1 cellular context compared by ENCODE assay signal in the genomic region with DNA sequence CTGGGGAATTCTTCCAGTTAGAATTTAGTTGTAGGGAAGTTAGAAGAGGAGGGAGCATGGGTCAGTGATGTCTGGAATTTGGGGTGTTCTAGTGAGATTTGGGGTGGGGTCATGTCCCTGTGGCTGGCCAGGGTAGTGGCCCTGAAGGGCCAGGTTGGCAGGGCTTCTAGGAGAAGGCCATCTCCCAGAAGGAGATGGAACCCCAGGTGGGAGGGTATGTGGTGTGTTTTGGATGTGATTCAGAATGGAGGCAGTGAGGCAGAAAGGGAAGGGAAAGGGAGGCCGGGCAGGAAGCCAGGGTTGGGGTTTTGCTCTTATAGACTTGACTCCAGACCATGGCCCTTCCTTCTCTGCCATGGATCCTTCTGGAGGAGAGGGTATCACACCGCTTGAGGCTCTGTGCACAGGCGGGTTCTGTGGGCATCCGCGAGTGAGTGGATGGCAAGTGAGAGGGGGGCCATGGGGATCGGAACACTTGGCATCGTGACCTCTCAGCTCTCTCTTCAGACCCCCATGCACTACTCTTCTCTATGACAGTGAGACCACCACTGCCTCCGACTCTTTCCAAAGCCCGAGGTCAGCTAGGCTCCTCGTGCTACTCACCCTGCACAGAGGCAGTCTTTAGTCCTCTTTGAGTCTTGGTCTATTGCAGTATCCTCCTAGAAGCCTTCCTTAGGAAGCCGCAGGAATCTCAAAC.
TF ChIP-seq lines count a peak whose summit lies in the region.

No MANE protein-coding gene starts in this region.

TF ChIP-seq in HepG2, 621 proteins besides CTCF, POLR2A, EP300 and RAD21 (continued from another document and continues in another):
- 0 out of 2 replicates have a peak, but pooled peaks have one; percentile 44 for TF ChIP-seq ZNF740 (CRISPR knock-in tag; IDR thresholded peaks at IDR 0.05)
- TF ChIP-seq, protein P1, sequence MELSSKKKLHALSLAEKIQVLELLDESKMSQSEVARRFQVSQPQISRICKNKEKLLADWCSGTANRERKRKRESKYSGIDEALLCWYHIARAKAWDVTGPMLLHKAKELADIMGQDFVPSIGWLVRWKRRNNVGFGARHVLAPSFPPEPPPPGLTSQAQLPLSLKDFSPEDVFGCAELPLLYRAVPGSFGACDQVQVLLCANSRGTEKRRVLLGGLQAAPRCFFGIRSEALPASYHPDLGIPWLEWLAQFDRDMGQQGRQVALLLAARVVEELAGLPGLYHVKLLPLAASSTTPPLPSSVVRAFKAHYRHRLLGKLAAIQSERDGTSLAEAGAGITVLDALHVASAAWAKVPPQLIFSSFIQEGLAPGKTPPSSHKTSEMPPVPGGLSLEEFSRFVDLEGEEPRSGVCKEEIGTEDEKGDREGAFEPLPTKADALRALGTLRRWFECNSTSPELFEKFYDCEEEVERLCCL (CRISPR knock-in tag; IDR thresholded peaks at IDR 0.05; ENCODE audit: borderline replicate concordance), result peak; percentile 22; the same call in 1 of the 2 replicates
- TF ChIP-seq ZNF512B (CRISPR knock-in tag; IDR thresholded peaks at IDR 0.05; ENCODE audit: borderline replicate concordance), result peak; percentile 71; the same call in 1 of the 2 replicates
- TF ChIP-seq, protein P2, sequence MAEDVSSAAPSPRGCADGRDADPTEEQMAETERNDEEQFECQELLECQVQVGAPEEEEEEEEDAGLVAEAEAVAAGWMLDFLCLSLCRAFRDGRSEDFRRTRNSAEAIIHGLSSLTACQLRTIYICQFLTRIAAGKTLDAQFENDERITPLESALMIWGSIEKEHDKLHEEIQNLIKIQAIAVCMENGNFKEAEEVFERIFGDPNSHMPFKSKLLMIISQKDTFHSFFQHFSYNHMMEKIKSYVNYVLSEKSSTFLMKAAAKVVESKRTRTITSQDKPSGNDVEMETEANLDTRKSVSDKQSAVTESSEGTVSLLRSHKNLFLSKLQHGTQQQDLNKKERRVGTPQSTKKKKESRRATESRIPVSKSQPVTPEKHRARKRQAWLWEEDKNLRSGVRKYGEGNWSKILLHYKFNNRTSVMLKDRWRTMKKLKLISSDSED (CRISPR knock-in tag; IDR thresholded peaks at IDR 0.05), result no peak
- peak; percentile 22; the same call in 1 of the 2 replicates for TF ChIP-seq SALL1 (CRISPR knock-in tag; IDR thresholded peaks at IDR 0.05)
- no peak for TF ChIP-seq ARNTL (CRISPR knock-in tag; IDR thresholded peaks at IDR 0.05)
- peak; percentile 58; the same call in 1 of the 2 replicates for TF ChIP-seq ZNF724P (CRISPR knock-in tag; IDR thresholded peaks at IDR 0.05; ENCODE audit: borderline replicate concordance)
- peak; percentile 41 for TF ChIP-seq SPEN (CRISPR knock-in tag; IDR thresholded peaks at IDR 0.05; ENCODE audit: low read depth)
- no peak for TF ChIP-seq HDAC2 (CRISPR knock-in tag; IDR thresholded peaks at IDR 0.05)
- peak; percentile 19 for TF ChIP-seq CCAR2 (optimal IDR thresholded peaks at IDR 0.05; ENCODE audit: low read depth, low read length)
- peak; percentile 57; the same call in 1 of the 2 replicates for TF ChIP-seq NFKB2 (CRISPR knock-in tag; IDR thresholded peaks at IDR 0.05; ENCODE audit: borderline replicate concordance)
- TF ChIP-seq ZNF629 (CRISPR knock-in tag; conservative IDR thresholded peaks at IDR 0.05), result no peak
- no peak for TF ChIP-seq POLR2AphosphoS5 (IDR thresholded peaks at IDR 0.05; ENCODE audit: low read depth, low read length)
- peak; percentile 75; the same call in 1 of the 2 replicates for TF ChIP-seq ZNF598 (CRISPR knock-in tag; IDR thresholded peaks at IDR 0.05; ENCODE audit: borderline replicate concordance)
- TF ChIP-seq ZBTB7A (CRISPR knock-in tag; IDR thresholded peaks at IDR 0.05), result peak; percentile 34; the same call in 1 of the 2 replicates
- TF ChIP-seq KDM5B (CRISPR knock-in tag; IDR thresholded peaks at IDR 0.05; ENCODE audit: borderline replicate concordance), result peak; percentile 64; the same call in 1 of the 2 replicates
- 0 out of 2 replicates have a peak, but pooled peaks have one; percentile 14 for TF ChIP-seq ZNF737 (CRISPR knock-in tag; IDR thresholded peaks at IDR 0.05; ENCODE audit: borderline replicate concordance)
- TF ChIP-seq NAIF1 (CRISPR knock-in tag; IDR thresholded peaks at IDR 0.05; ENCODE audit: borderline replicate concordance), result peak; percentile 14; the same call in 1 of the 2 replicates
- TF ChIP-seq CEBPB (IDR thresholded peaks at IDR 0.05; ENCODE audit: borderline replicate concordance, low read depth, low read length), result no peak
- TF ChIP-seq AGO2 (optimal IDR thresholded peaks at IDR 0.05; ENCODE audit: low read depth, low read length), result peak; percentile 57
- 0 out of 2 replicates have a peak, but pooled peaks have one; percentile 8 for TF ChIP-seq ZFX (CRISPR knock-in tag; IDR thresholded peaks at IDR 0.05; ENCODE audit: low read depth)
- TF ChIP-seq, protein P3, sequence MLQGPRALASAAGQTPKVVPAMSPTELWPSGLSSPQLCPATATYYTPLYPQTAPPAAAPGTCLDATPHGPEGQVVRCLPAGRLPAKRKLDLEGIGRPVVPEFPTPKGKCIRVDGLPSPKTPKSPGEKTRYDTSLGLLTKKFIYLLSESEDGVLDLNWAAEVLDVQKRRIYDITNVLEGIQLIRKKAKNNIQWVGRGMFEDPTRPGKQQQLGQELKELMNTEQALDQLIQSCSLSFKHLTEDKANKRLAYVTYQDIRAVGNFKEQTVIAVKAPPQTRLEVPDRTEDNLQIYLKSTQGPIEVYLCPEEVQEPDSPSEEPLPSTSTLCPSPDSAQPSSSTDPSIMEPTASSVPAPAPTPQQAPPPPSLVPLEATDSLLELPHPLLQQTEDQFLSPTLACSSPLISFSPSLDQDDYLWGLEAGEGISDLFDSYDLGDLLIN (CRISPR knock-in tag; IDR thresholded peaks at IDR 0.05; ENCODE audit: borderline replicate concordance), result no peak
- TF ChIP-seq POGZ (CRISPR knock-in tag; IDR thresholded peaks at IDR 0.05), result 0 out of 2 replicates have a peak, but pooled peaks have one; percentile 39
- TF ChIP-seq ZBTB2 (CRISPR knock-in tag; IDR thresholded peaks at IDR 0.05; ENCODE audit: low read depth), result no peak
- peak; percentile 19; the same call in 1 of the 2 replicates for TF ChIP-seq ZNF564 (CRISPR knock-in tag; IDR thresholded peaks at IDR 0.05)
- TF ChIP-seq CAMTA2 (CRISPR knock-in tag; IDR thresholded peaks at IDR 0.05; ENCODE audit: borderline replicate concordance), result 0 out of 2 replicates have a peak, but pooled peaks have one; percentile 42
- TF ChIP-seq, protein P4, sequence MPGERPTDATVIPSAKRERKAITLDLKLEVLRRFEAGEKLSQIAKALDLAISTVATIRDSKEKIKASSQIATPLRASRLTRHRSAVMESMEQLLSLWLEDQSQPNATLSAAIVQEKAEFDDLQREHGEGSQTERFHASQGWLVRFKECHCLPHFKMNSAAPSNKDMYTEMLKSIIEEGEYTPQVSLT (CRISPR knock-in tag; IDR thresholded peaks at IDR 0.05; ENCODE audit: borderline replicate concordance, low read depth), result no peak
- 0 out of 2 replicates have a peak, but pooled peaks have one; percentile 7 for TF ChIP-seq CBX5 (CRISPR knock-in tag; IDR thresholded peaks at IDR 0.05; ENCODE audit: borderline replicate concordance)
- TF ChIP-seq KMT2B (CRISPR knock-in tag; IDR thresholded peaks at IDR 0.05), result no peak
- TF ChIP-seq MYPOP (CRISPR knock-in tag; IDR thresholded peaks at IDR 0.05), result no peak
- TF ChIP-seq ETV5 (CRISPR knock-in tag; IDR thresholded peaks at IDR 0.05; ENCODE audit: borderline replicate concordance), result no peak
- no peak for TF ChIP-seq TSC22D2 (CRISPR knock-in tag; IDR thresholded peaks at IDR 0.05; ENCODE audit: borderline replicate concordance)
- TF ChIP-seq SMARCE1 (IDR thresholded peaks at IDR 0.05; ENCODE audit: borderline replicate concordance), result no peak
- no peak for TF ChIP-seq PRPF4 (IDR thresholded peaks at IDR 0.05; ENCODE audit: low read depth, low read length, poor library complexity, severe bottlenecking)
- TF ChIP-seq WIZ (CRISPR knock-in tag; IDR thresholded peaks at IDR 0.05), result no peak
- no peak for TF ChIP-seq ZNF256 (CRISPR knock-in tag; conservative IDR thresholded peaks at IDR 0.05)
- TF ChIP-seq THYN1 (CRISPR knock-in tag; IDR thresholded peaks at IDR 0.05; ENCODE audit: borderline replicate concordance, low read depth), result no peak
- 0 out of 2 replicates have a peak, but pooled peaks have one; percentile 14 for TF ChIP-seq ZNF510 (CRISPR knock-in tag; IDR thresholded peaks at IDR 0.05; ENCODE audit: low read depth)
- TF ChIP-seq, protein P5, sequence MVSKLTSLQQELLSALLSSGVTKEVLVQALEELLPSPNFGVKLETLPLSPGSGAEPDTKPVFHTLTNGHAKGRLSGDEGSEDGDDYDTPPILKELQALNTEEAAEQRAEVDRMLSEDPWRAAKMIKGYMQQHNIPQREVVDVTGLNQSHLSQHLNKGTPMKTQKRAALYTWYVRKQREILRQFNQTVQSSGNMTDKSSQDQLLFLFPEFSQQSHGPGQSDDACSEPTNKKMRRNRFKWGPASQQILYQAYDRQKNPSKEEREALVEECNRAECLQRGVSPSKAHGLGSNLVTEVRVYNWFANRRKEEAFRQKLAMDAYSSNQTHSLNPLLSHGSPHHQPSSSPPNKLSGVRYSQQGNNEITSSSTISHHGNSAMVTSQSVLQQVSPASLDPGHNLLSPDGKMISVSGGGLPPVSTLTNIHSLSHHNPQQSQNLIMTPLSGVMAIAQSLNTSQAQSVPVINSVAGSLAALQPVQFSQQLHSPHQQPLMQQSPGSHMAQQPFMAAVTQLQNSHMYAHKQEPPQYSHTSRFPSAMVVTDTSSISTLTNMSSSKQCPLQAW (CRISPR knock-in tag; IDR thresholded peaks at IDR 0.05), result 0 out of 2 replicates have a peak, but pooled peaks have one; percentile 6
- TF ChIP-seq DNMT1 (CRISPR knock-in tag; IDR thresholded peaks at IDR 0.05), result no peak
- TF ChIP-seq NCOA1 (CRISPR knock-in tag; IDR thresholded peaks at IDR 0.05), result peak; percentile 74; the same call in 1 of the 2 replicates
- TF ChIP-seq ZNF572 (CRISPR knock-in tag; IDR thresholded peaks at IDR 0.05), result 0 out of 2 replicates have a peak, but pooled peaks have one; percentile 56
- 0 out of 2 replicates have a peak, but pooled peaks have one; percentile 35 for TF ChIP-seq SRY (CRISPR knock-in tag; IDR thresholded peaks at IDR 0.05)
- 0 out of 2 replicates have a peak, but pooled peaks have one; percentile 56 for TF ChIP-seq NRL (CRISPR knock-in tag; IDR thresholded peaks at IDR 0.05; ENCODE audit: borderline replicate concordance)
- TF ChIP-seq SMAD1 (CRISPR knock-in tag; IDR thresholded peaks at IDR 0.05; ENCODE audit: borderline replicate concordance, low read depth), result peak; percentile 31; the same call in 1 of the 2 replicates
- no peak for TF ChIP-seq RORA (CRISPR knock-in tag; IDR thresholded peaks at IDR 0.05)
- TF ChIP-seq ZNF761 (CRISPR knock-in tag; conservative IDR thresholded peaks at IDR 0.05), result no peak
- peak; percentile 65; the same call in 1 of the 2 replicates for TF ChIP-seq ARNT2 (CRISPR knock-in tag; IDR thresholded peaks at IDR 0.05; ENCODE audit: low read depth)
- TF ChIP-seq PRMT3 (CRISPR knock-in tag; IDR thresholded peaks at IDR 0.05; ENCODE audit: borderline replicate concordance, low read depth), result 0 out of 2 replicates have a peak, but pooled peaks have one; percentile 25
- TF ChIP-seq ZMAT3 (CRISPR knock-in tag; conservative IDR thresholded peaks at IDR 0.05), result no peak
